Comparison of ENCODE assay signal across 21 cellular contexts in genomic region chr19:10163557-10163956, GRCh38. TPM values are rescaled to one million over a fixed set of nuclear protein-coding genes. Genes with fewer than 3 reads are reported as not detected.
DNase-seq lines count a peak whose midpoint lies in the region; ATAC-seq and TF ChIP-seq lines count a peak whose summit lies in the region.
"Had no signal": no experiment of that assay in that cellular context is flagged by ENCODE, and none has a peak within 500 bp of the region (broad histone marks: within the 10 kb centered on the region; RNA-seq: fewer than 3 reads in every experiment).

No MANE protein-coding gene starts in this region.

- H4K20me1 ChIP-seq in neural progenitor cell (ENCODE audit: low read depth) = no peaks in the 10 kb centered on the region

- no peaks in the 10 kb centered on the region for H3F3A ChIP-seq in neural progenitor cell (ENCODE audit: low read depth)

- H3K4me1 Mint-ChIP-seq in activated naive CD8-positive, alpha-beta T cell treated with anti-CD3 and anti-CD28 coated beads for 36 hours = peaks cover 1% of the 10 kb centered on the region
- no peaks in the 10 kb centered on the region for H3K4me1 Mint-ChIP-seq in activated naive CD8-positive, alpha-beta T cell treated with anti-CD3 and anti-CD28 coated beads, Interleukin-2, amount 50 U/mL, for 24 hours
- H3K4me1 Mint-ChIP-seq in activated naive CD8-positive, alpha-beta T cell treated with anti-CD3 and anti-CD28 coated beads, Interleukin-2, amount 10 ng/mL, durations not matched to agents 7 days and 5 days = peaks cover 3% of the 10 kb centered on the region
- H3K4me1 Mint-ChIP-seq in neural progenitor cell = no peaks in the 10 kb centered on the region

- H3K27me3 Mint-ChIP-seq in activated naive CD8-positive, alpha-beta T cell treated with anti-CD3 and anti-CD28 coated beads for 36 hours = no peaks in the 10 kb centered on the region
- H3K27me3 Mint-ChIP-seq in activated naive CD8-positive, alpha-beta T cell treated with anti-CD3 and anti-CD28 coated beads, Interleukin-2, amount 50 U/mL, for 24 hours = no peaks in the 10 kb centered on the region
- H3K27me3 Mint-ChIP-seq in activated naive CD8-positive, alpha-beta T cell treated with anti-CD3 and anti-CD28 coated beads, Interleukin-2, amount 10 ng/mL, durations not matched to agents 7 days and 5 days = no peaks in the 10 kb centered on the region
- peaks cover 7% of the 10 kb centered on the region for H3K27me3 Mint-ChIP-seq in neural progenitor cell (ENCODE audit: insufficient read depth, low read depth)
- H3K27me3 Mint-ChIP-seq: B cell; CD4-positive, CD25-positive, alpha-beta regulatory T cell had no signal

- H3K27ac ChIP-seq in neural progenitor cell = no peak overlapping the region
- H3K27ac ChIP-seq: GM23248 had no signal

- TF ChIP-seq CTCF in neural progenitor cell (IDR thresholded peaks at IDR 0.05) = no peak

- POLR2A ChIA-PET in activated naive CD8-positive, alpha-beta T cell treated with anti-CD3 and anti-CD28 coated beads, Interleukin-2, amount 10 ng/mL, durations not matched to agents 7 days and 5 days (lab: Charles Lee) = no interaction called here

- no peak overlapping the region for H2AFZ ChIP-seq in neural progenitor cell (replicated peaks)
- H2AFZ ChIP-seq: GM23248 had no signal

- H3K27me3 ChIP-seq in neural progenitor cell = no peaks in the 10 kb centered on the region

- no peak overlapping the region for H3K9ac ChIP-seq in neural progenitor cell
- H3K9ac ChIP-seq: GM23248 had no signal

- DNase-seq in activated naive CD8-positive, alpha-beta T cell treated with anti-CD3 and anti-CD28 coated beads for 36 hours = no peak
- no peak for DNase-seq in activated naive CD8-positive, alpha-beta T cell treated with anti-CD3 and anti-CD28 coated beads, Interleukin-2, amount 50 U/mL, for 24 hours
- no peak for DNase-seq in activated naive CD8-positive, alpha-beta T cell treated with anti-CD3 and anti-CD28 coated beads, Interleukin-2, amount 10 ng/mL, durations not matched to agents 7 days and 5 days
- DNase-seq in neural progenitor cell (ENCODE audit: low spot score) (no peak), NCI-H446 treated with DMSO at 0.1 percent for 48 hours (lab: John Stamatoyannopoulos, UW) (no peak)
- DNase-seq in NK-92 treated with Interleukin-12 subunit alpha and Interleukin-12 subunit beta, amount 100 ng/mL, for 24 hours (lab: John Stamatoyannopoulos, UW) = no peak
- DNase-seq: CD4-positive, CD25-positive, alpha-beta regulatory T cell; COR-L47; DMS79; GM23248; IMR-90; NCI-H1105; NCI-H146; NCI-H2029; NCI-H2227 treated with DMSO at 0.1 percent for 48 hours; NCI-H510A treated with DMSO at 0.1 percent for 48 hours; NCI-H748 treated with DMSO at 0.1 percent for 48 hours; SIG-M5 had no signal

- H3K4me3 Mint-ChIP-seq in activated naive CD8-positive, alpha-beta T cell treated with anti-CD3 and anti-CD28 coated beads for 36 hours = no peak overlapping the region
- H3K4me3 Mint-ChIP-seq in activated naive CD8-positive, alpha-beta T cell treated with anti-CD3 and anti-CD28 coated beads, Interleukin-2, amount 50 U/mL, for 24 hours = no peak overlapping the region
- no peak overlapping the region for H3K4me3 Mint-ChIP-seq in activated naive CD8-positive, alpha-beta T cell treated with anti-CD3 and anti-CD28 coated beads, Interleukin-2, amount 10 ng/mL, durations not matched to agents 7 days and 5 days
- no peak overlapping the region for H3K4me3 Mint-ChIP-seq in neural progenitor cell
- H3K4me3 Mint-ChIP-seq: B cell had no signal

- no peaks in the 10 kb centered on the region for H3K9me3 ChIP-seq in neural progenitor cell (ENCODE audit: low read depth)
- H3K9me3 ChIP-seq: HAP-1 had no signal

- H3K27ac Mint-ChIP-seq in activated naive CD8-positive, alpha-beta T cell treated with anti-CD3 and anti-CD28 coated beads for 36 hours = peak overlapping the region; percentile 59
- H3K27ac Mint-ChIP-seq in activated naive CD8-positive, alpha-beta T cell treated with anti-CD3 and anti-CD28 coated beads, Interleukin-2, amount 50 U/mL, for 24 hours = no peak overlapping the region
- peak overlapping the region; percentile 30 for H3K27ac Mint-ChIP-seq in activated naive CD8-positive, alpha-beta T cell treated with anti-CD3 and anti-CD28 coated beads, Interleukin-2, amount 10 ng/mL, durations not matched to agents 7 days and 5 days
- peak overlapping the region; percentile 21 for H3K27ac Mint-ChIP-seq in neural progenitor cell
- H3K27ac Mint-ChIP-seq: B cell had no signal

- H3K79me2 ChIP-seq in neural progenitor cell (ENCODE audit: low read depth) = no peaks in the 10 kb centered on the region

- no peak overlapping the region for H3K4me2 ChIP-seq in neural progenitor cell

- no peaks in the 10 kb centered on the region for H3K4me1 ChIP-seq in neural progenitor cell
- H3K4me1 ChIP-seq: HAP-1 had no signal

- H3K36me3 Mint-ChIP-seq in activated naive CD8-positive, alpha-beta T cell treated with anti-CD3 and anti-CD28 coated beads for 36 hours = peaks cover 53% of the 10 kb centered on the region
- H3K36me3 Mint-ChIP-seq in activated naive CD8-positive, alpha-beta T cell treated with anti-CD3 and anti-CD28 coated beads, Interleukin-2, amount 50 U/mL, for 24 hours (ENCODE audit: low read depth) = peaks cover 76% of the 10 kb centered on the region
- H3K36me3 Mint-ChIP-seq in activated naive CD8-positive, alpha-beta T cell treated with anti-CD3 and anti-CD28 coated beads, Interleukin-2, amount 10 ng/mL, durations not matched to agents 7 days and 5 days = peaks cover 32% of the 10 kb centered on the region
- peaks cover 25% of the 10 kb centered on the region for H3K36me3 Mint-ChIP-seq in neural progenitor cell

- ATAC-seq in activated naive CD8-positive, alpha-beta T cell treated with anti-CD3 and anti-CD28 coated beads, Interleukin-2, amount 50 U/mL, for 24 hours = no peak
- ATAC-seq in activated naive CD8-positive, alpha-beta T cell treated with anti-CD3 and anti-CD28 coated beads, Interleukin-2, amount 10 ng/mL, durations not matched to agents 7 days and 5 days (ENCODE audit: low read depth) = no peak
- ATAC-seq: SK-N-SH treated with all-trans-retinoic acid at 6 μM for 48 hours had no signal

- no peak overlapping the region for H3K4me3 ChIP-seq in neural progenitor cell
- H3K4me3 ChIP-seq: GM23248, HAP-1 had no signal

- no peaks in the 10 kb centered on the region for H3K36me3 ChIP-seq in neural progenitor cell

- H3K9me3 Mint-ChIP-seq in activated naive CD8-positive, alpha-beta T cell treated with anti-CD3 and anti-CD28 coated beads for 36 hours = no peaks in the 10 kb centered on the region
- H3K9me3 Mint-ChIP-seq in activated naive CD8-positive, alpha-beta T cell treated with anti-CD3 and anti-CD28 coated beads, Interleukin-2, amount 50 U/mL, for 24 hours = no peaks in the 10 kb centered on the region
- H3K9me3 Mint-ChIP-seq in activated naive CD8-positive, alpha-beta T cell treated with anti-CD3 and anti-CD28 coated beads, Interleukin-2, amount 10 ng/mL, durations not matched to agents 7 days and 5 days = no peaks in the 10 kb centered on the region
- no peaks in the 10 kb centered on the region for H3K9me3 Mint-ChIP-seq in neural progenitor cell
- H3K9me3 Mint-ChIP-seq: CD4-positive, CD25-positive, alpha-beta regulatory T cell had no signal

RNA-seq across cellular contexts. Expression of gene DNMT1, which starts 31.2 kb away (rescaled TPM):
- 100 to 1,000 TPM; 337 to 352 TPM for total RNA-seq in activated naive CD8-positive, alpha-beta T cell treated with anti-CD3 and anti-CD28 coated beads for 36 hours
- 100 to 1,000 TPM; 347 to 384 TPM for total RNA-seq in activated naive CD8-positive, alpha-beta T cell treated with anti-CD3 and anti-CD28 coated beads, Interleukin-2, amount 10 ng/mL, durations not matched to agents 7 days and 5 days
- 203 and 204 TPM in 2 replicates for total RNA-seq in neural progenitor cell (ENCODE audit: low replicate concordance)

RNA-seq across cellular contexts. Expression of gene EIF3G, which starts 43.9 kb away (rescaled TPM):
- 100 to 1,000 TPM; 287 to 293 TPM for total RNA-seq in activated naive CD8-positive, alpha-beta T cell treated with anti-CD3 and anti-CD28 coated beads for 36 hours
- total RNA-seq in activated naive CD8-positive, alpha-beta T cell treated with anti-CD3 and anti-CD28 coated beads, Interleukin-2, amount 10 ng/mL, durations not matched to agents 7 days and 5 days = 100 to 1,000 TPM; 262 to 264 TPM
- 170 and 215 TPM in 2 replicates for total RNA-seq in neural progenitor cell (ENCODE audit: low replicate concordance)

RNA-seq across cellular contexts. Expression of gene P2RY11, which starts 52.1 kb away (rescaled TPM):
- total RNA-seq in activated naive CD8-positive, alpha-beta T cell treated with anti-CD3 and anti-CD28 coated beads for 36 hours = 10 to 100 TPM; 57.8 to 64.0 TPM
- 10 to 100 TPM; 51.8 to 53.6 TPM for total RNA-seq in activated naive CD8-positive, alpha-beta T cell treated with anti-CD3 and anti-CD28 coated beads, Interleukin-2, amount 10 ng/mL, durations not matched to agents 7 days and 5 days
- total RNA-seq in neural progenitor cell (ENCODE audit: low replicate concordance) = 2.2 TPM in 1 of 2 replicates, not detected in the other

RNA-seq across cellular contexts. Expression of gene PPAN, which starts 57.4 kb away (rescaled TPM):
- total RNA-seq in activated naive CD8-positive, alpha-beta T cell treated with anti-CD3 and anti-CD28 coated beads for 36 hours = 100 to 1,000 TPM; 214 to 227 TPM
- total RNA-seq in activated naive CD8-positive, alpha-beta T cell treated with anti-CD3 and anti-CD28 coated beads, Interleukin-2, amount 10 ng/mL, durations not matched to agents 7 days and 5 days = 100 to 1,000 TPM; 104 to 112 TPM
- total RNA-seq in neural progenitor cell (ENCODE audit: low replicate concordance) = 6.6 and 23.3 TPM in 2 replicates

Comparison
In these comparisons a context has a peak if more than half of its experiments do, and no peak if none do; other contexts are left out.
1. RNA of gene P2RY11, which starts 52.1 kb away (total RNA-seq): 57.8 to 64.0 TPM in activated naive CD8-positive, alpha-beta T cell treated with anti-CD3 and anti-CD28 coated beads for 36 hours and 51.8 to 53.6 TPM in activated naive CD8-positive, alpha-beta T cell treated with anti-CD3 and anti-CD28 coated beads, Interleukin-2, amount 10 ng/mL, durations not matched to agents 7 days and 5 days; 2.2 TPM in neural progenitor cell; every median in the first group is over 10 times any median in the second.